ENCODE assay signal across 8 cellular contexts in genomic region chr18:67417864-67418523, GRCh38.
DNase-seq lines count a peak whose midpoint lies in the region; TF ChIP-seq lines count a peak whose summit lies in the region.

No MANE protein-coding gene starts in this region.

- DNase-seq in NCI-H2029 treated with DMSO at 0.1 percent for 48 hours (lab: John Stamatoyannopoulos, UW) (peak; percentile 41), NCI-H2029 (lab: John Stamatoyannopoulos, UW) (no peak), HFFc6 (peak; percentile 30), NAMALWA (ENCODE audit: low spot score) (peak; percentile 22), kidney glomerular epithelial cell (lab: John Stamatoyannopoulos, UW) (peak; percentile 40), Karpas-422 (no peak), OCI-LY7 (ENCODE audit: low spot score) (no peak)

- TF ChIP-seq CTCF in HFFc6 (IDR thresholded peaks at IDR 0.05) (no peak), OCI-LY7 (conservative IDR thresholded peaks at IDR 0.05; ENCODE audit: low read length) (no peak)

- H3K36me3 ChIP-seq in Karpas-422 (ENCODE audit: insufficient read depth, low read length) = no peaks in the 10 kb centered on the region
- no peaks in the 10 kb centered on the region for H3K36me3 ChIP-seq in OCI-LY7 (ENCODE audit: insufficient read depth, low read length)

- no peaks in the 10 kb centered on the region for H3K9me3 Mint-ChIP-seq in HFFc6
- H3K9me3 Mint-ChIP-seq in activated naive CD4-positive, alpha-beta T cell treated with anti-CD3 and anti-CD28 coated beads, Interleukin-2, amount 50 U/mL, for 24 hours = no peaks in the 10 kb centered on the region

- H2AFZ ChIP-seq in Karpas-422 (ENCODE audit: low read length) = no peak overlapping the region
- no peak overlapping the region for H2AFZ ChIP-seq in OCI-LY7 (ENCODE audit: low read length)

- POLR2A ChIA-PET in OCI-LY7 (lab: Charles Lee) = interaction anchor here (0.9 kb wide), 1 partner anchor 10 kb away, joined by 4 read pairs; no protein-coding TSS in a partner anchor

- intact Hi-C loops in OCI-LY7 (cut with micrococcal nuclease; ENCODE audit: unreplicated experiment) = no loop called here

- H3K4me1 ChIP-seq in Karpas-422 (ENCODE audit: low read length) = no peaks in the 10 kb centered on the region
- H3K4me1 ChIP-seq in OCI-LY7 (ENCODE audit: insufficient read depth, low read length, poor library complexity, severe bottlenecking) = no peaks in the 10 kb centered on the region

- H3K4me2 ChIP-seq in Karpas-422 (ENCODE audit: low read depth, low read length, poor library complexity, severe bottlenecking) (no peak overlapping the region), OCI-LY7 (ENCODE audit: low read length) (no peak overlapping the region)

- H3K4me3 ChIP-seq in Karpas-422 (ENCODE audit: low read length) (no peak overlapping the region), OCI-LY7 (ENCODE audit: low read depth, low read length, poor library complexity, severe bottlenecking) (no peak overlapping the region)

- H3K79me2 ChIP-seq in Karpas-422 (ENCODE audit: low read length) (no peaks in the 10 kb centered on the region), OCI-LY7 (ENCODE audit: insufficient read depth, low read depth, low read length) (no peaks in the 10 kb centered on the region)

- no TSS peak for BruUV-seq in OCI-LY7 (replicated peaks; lab: Mats Ljungman, UMichigan)

- H3K4me3 Mint-ChIP-seq in HFFc6 = peak overlapping the region; percentile 80
- peak overlapping the region; percentile 45 for H3K4me3 Mint-ChIP-seq in activated naive CD4-positive, alpha-beta T cell treated with anti-CD3 and anti-CD28 coated beads, Interleukin-2, amount 50 U/mL, for 24 hours

- H3K4me1 Mint-ChIP-seq in HFFc6 (ENCODE audit: low read depth) = peaks cover 29% of the 10 kb centered on the region
- H3K4me1 Mint-ChIP-seq in activated naive CD4-positive, alpha-beta T cell treated with anti-CD3 and anti-CD28 coated beads, Interleukin-2, amount 50 U/mL, for 24 hours = peaks cover 10% of the 10 kb centered on the region

- H3K27ac ChIP-seq in Karpas-422 (ENCODE audit: low read length) (no peak overlapping the region), OCI-LY7 (ENCODE audit: low read depth, low read length, poor library complexity, severe bottlenecking) (no peak overlapping the region)

- no peaks in the 10 kb centered on the region for H3K27me3 Mint-ChIP-seq in HFFc6 (ENCODE audit: insufficient read depth)
- H3K27me3 Mint-ChIP-seq in activated naive CD4-positive, alpha-beta T cell treated with anti-CD3 and anti-CD28 coated beads, Interleukin-2, amount 50 U/mL, for 24 hours = no peaks in the 10 kb centered on the region

- no peaks in the 10 kb centered on the region for H3K27me3 ChIP-seq in Karpas-422 (ENCODE audit: low read length)

- peaks cover 33% of the 10 kb centered on the region for H3K9me3 ChIP-seq in Karpas-422 (ENCODE audit: low read length)
- no peaks in the 10 kb centered on the region for H3K9me3 ChIP-seq in OCI-LY7 (ENCODE audit: low read length)

- CTCF ChIA-PET in OCI-LY7 (lab: Charles Lee; ENCODE audit: unreplicated experiment) = no interaction called here

- H3K27ac Mint-ChIP-seq in HFFc6 = peak overlapping the region; percentile 32
- no peak overlapping the region for H3K27ac Mint-ChIP-seq in activated naive CD4-positive, alpha-beta T cell treated with anti-CD3 and anti-CD28 coated beads, Interleukin-2, amount 50 U/mL, for 24 hours

- no peak overlapping the region for H3K9ac ChIP-seq in Karpas-422 (ENCODE audit: low read length)

- H3K9me2 ChIP-seq in Karpas-422 (replicated peaks; ENCODE audit: insufficient read depth, low read length) = no peaks in the 10 kb centered on the region
- no peaks in the 10 kb centered on the region for H3K9me2 ChIP-seq in OCI-LY7 (ENCODE audit: insufficient read depth, low read length)

- H4K20me1 ChIP-seq in Karpas-422 (ENCODE audit: insufficient read depth, low read depth, low read length) = no peaks in the 10 kb centered on the region
- H4K20me1 ChIP-seq in OCI-LY7 (ENCODE audit: insufficient read depth, low read length) = no peaks in the 10 kb centered on the region

- no peaks in the 10 kb centered on the region for H3K36me3 Mint-ChIP-seq in HFFc6 (ENCODE audit: low read depth)
- no peaks in the 10 kb centered on the region for H3K36me3 Mint-ChIP-seq in activated naive CD4-positive, alpha-beta T cell treated with anti-CD3 and anti-CD28 coated beads, Interleukin-2, amount 50 U/mL, for 24 hours

Comparison
In these comparisons a context has a peak if more than half of its experiments do, and no peak if none do; other contexts are left out.
1. DNase-seq: peak in NCI-H2029 treated with DMSO at 0.1 percent for 48 hours (single experiment), HFFc6 (single experiment), NAMALWA (single experiment) and kidney glomerular epithelial cell (single experiment); none in NCI-H2029 (single experiment), Karpas-422 (single experiment) and OCI-LY7 (single experiment).